Comparison of ENCODE assay signal across 8 cellular contexts in the genomic region with DNA sequence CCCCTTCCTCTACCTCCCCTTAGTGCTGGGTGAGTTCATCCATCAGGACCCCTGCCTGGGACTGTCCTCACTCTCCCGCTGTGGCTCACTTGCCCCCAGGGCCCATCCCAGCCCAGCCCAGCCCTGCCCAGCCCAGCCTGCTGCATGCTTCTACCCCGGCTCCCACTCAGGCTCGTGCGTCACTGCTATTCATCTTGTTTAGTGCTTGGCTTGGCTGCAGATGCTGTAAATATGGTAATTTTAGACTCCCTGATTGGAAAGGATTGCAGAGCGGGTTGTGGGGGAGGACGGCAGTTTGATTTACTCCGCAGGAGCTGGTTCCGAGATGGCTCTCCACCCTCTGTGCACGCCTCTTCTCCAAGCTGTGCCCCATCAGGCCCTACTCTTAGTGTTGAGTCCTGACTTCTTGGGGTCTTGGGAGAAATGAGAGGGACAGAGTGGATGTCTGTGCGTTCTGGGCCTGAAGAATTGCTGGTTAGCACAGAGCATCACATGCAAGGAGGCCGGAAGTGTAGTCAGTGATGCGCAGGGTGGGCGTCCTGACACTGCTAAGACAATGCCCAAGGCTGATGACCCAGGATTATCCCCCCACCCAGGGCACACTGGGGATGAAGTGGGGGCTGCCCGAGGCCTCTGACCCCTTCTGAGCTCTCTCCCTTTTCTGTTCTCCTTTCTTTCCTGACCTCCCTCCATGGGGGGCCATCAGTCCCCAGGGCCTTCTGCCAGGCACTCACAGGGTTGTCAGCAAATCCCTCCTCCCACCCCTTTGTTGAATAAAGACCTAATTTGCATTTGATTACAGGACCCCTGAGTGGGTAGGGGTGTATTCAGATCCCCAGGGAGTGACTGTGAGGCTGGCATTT.
A peak's percentile ranks its signal among the peaks of the same experiment; 100 is the strongest.
DNase-seq lines count a peak whose midpoint lies in the region; ATAC-seq, FAIRE-seq and TF ChIP-seq lines count a peak whose summit lies in the region.

No MANE protein-coding gene starts in this region.

- no peak for FAIRE-seq in RCC 7860 (lab: Jason Lieb, UNC)

- peak overlapping the region; percentile 6 for H2BK120ac ChIP-seq in neuronal stem cell (ENCODE audit: low read depth, low read length)

- no peak overlapping the region for H3K4me3 ChIP-seq in BE2C (ENCODE audit: low read depth, low read length)
- no peak overlapping the region for H3K4me3 ChIP-seq in fibroblast of mammary gland (ENCODE audit: control insufficient read depth, low read depth, low read length)
- H3K4me3 ChIP-seq in neuronal stem cell (ENCODE audit: low read length in 2 of 2), result no peak overlapping the region

- H3K18ac ChIP-seq in neuronal stem cell (ENCODE audit: low read length), result peak overlapping the region; percentile 80

- peak overlapping the region; percentile 79 for H2BK5ac ChIP-seq in neuronal stem cell (ENCODE audit: low read length)

- H3K9me3 ChIP-seq in BE2C (no peaks in the 10 kb centered on the region), neuronal stem cell (replicated peaks in 1 of 2; ENCODE audit: control insufficient read depth in 2 of 2, insufficient read depth in 1 of 2, low read depth in 1 of 2, low read length in 2 of 2) (peaks cover 0 to 3% of the 10 kb centered on the region in 2 donors)

- no peak for ATAC-seq in GM19395 (IDR thresholded peaks at IDR 0.05; ENCODE audit: unreplicated experiment)

- no peaks in the 10 kb centered on the region for H3K36me3 ChIP-seq in BE2C
- no peaks in the 10 kb centered on the region for H3K36me3 ChIP-seq in neuronal stem cell (replicated peaks in 1 of 2; ENCODE audit: control insufficient read depth in 2 of 2, insufficient read depth in 2 of 2, low read length in 2 of 2)

- no peak overlapping the region for H3K14ac ChIP-seq in neuronal stem cell (ENCODE audit: low read length)

- H3K4ac ChIP-seq in neuronal stem cell (ENCODE audit: low read length), result no peak overlapping the region

- H2BK12ac ChIP-seq in neuronal stem cell (ENCODE audit: low read length), result peak overlapping the region; percentile 87

- H3K9ac ChIP-seq in neuronal stem cell (ENCODE audit: low read depth, low read length, poor library complexity), result no peak overlapping the region

- H3K27me3 ChIP-seq in BE2C (no peaks in the 10 kb centered on the region), neuronal stem cell (ENCODE audit: control insufficient read depth in 3 of 3, insufficient read depth in 3 of 3, low read depth in 1 of 3, low read length in 3 of 3) (no peaks in the 10 kb centered on the region)

- peak overlapping the region; percentile 2 for H2AFZ ChIP-seq in neuronal stem cell (ENCODE audit: low read length)

- no peaks in the 10 kb centered on the region for H3K4me1 ChIP-seq in BE2C
- H3K4me1 ChIP-seq in neuronal stem cell (ENCODE audit: control insufficient read depth in 2 of 2, insufficient read depth in 1 of 2, low read depth in 1 of 2, low read length in 2 of 2), result peaks cover 22 to 23% of the 10 kb centered on the region in 2 donors

- H3K23ac ChIP-seq in neuronal stem cell (ENCODE audit: low read depth, low read length, poor library complexity), result no peak overlapping the region

- WGBS in neuronal stem cell (ENCODE audit: extremely low coverage in 2 of 2, insufficient read length in 2 of 2, insufficient replicate concordance in 1 of 2), 2 donors, result no CpG with 5 or more reads among the region's 14 CpGs

- H3K27ac ChIP-seq in neuronal stem cell (replicated peaks; ENCODE audit: low read length), result peak overlapping the region; percentile 76

- H2BK15ac ChIP-seq in neuronal stem cell (ENCODE audit: low read length), result peak overlapping the region; percentile 40

- peak overlapping the region; percentile 73 for H4K91ac ChIP-seq in neuronal stem cell (ENCODE audit: low read depth, low read length, poor library complexity)

- no peak overlapping the region for H4K8ac ChIP-seq in neuronal stem cell (ENCODE audit: low read depth, low read length)

- H3K79me1 ChIP-seq in neuronal stem cell (ENCODE audit: low read depth, low read length), result no peaks in the 10 kb centered on the region

- H2AK5ac ChIP-seq in neuronal stem cell (ENCODE audit: low read depth, low read length), result peak overlapping the region; percentile 51

- no peak overlapping the region for H3K4me2 ChIP-seq in neuronal stem cell (ENCODE audit: insufficient read depth, low read length, poor library complexity, severe bottlenecking)

- peak; percentile 35 for DNase-seq in BE2C
- peak; percentile 67 for DNase-seq in RCC 7860 (ENCODE audit: low spot score)
- peak; percentile 99 for DNase-seq in fibroblast of mammary gland (ENCODE audit: low read depth)
- DNase-seq in neuronal stem cell (ENCODE audit: low spot score), result peak; percentile 51
- DNase-seq in stimulated activated CD4-positive, alpha-beta T cell treated with anti-CD3 and anti-CD28 coated beads, Interleukin-1b, Interleukin-23, amount 100 ng/mL, for 48 hours, result no peak
- DNase-seq in cerebellar cortex (ENCODE audit: low spot score), result no peak
- DNase-seq in activated CD4-positive, CD25-positive, alpha-beta regulatory T cell treated with anti-CD3 and anti-CD28 coated beads, Interleukin-2, amount 50 U/mL, for 72 hours, result no peak

- TF ChIP-seq CTCF in BE2C (IDR thresholded peaks at IDR 0.05; ENCODE audit: low read depth, low read length), result no peak
- TF ChIP-seq CTCF in fibroblast of mammary gland (conservative IDR thresholded peaks at IDR 0.05; ENCODE audit: control insufficient read depth, insufficient read depth, low read depth, low read length), result no peak

Comparison
In these comparisons a context has a peak if more than half of its experiments do, and no peak if none do; other contexts are left out.
1. DNase-seq: peak in BE2C (single experiment), RCC 7860 (single experiment), fibroblast of mammary gland (single experiment) and neuronal stem cell (single experiment); none in stimulated activated CD4-positive, alpha-beta T cell treated with anti-CD3 and anti-CD28 coated beads, Interleukin-1b, Interleukin-23, amount 100 ng/mL, for 48 hours (single experiment), cerebellar cortex (single experiment) and activated CD4-positive, CD25-positive, alpha-beta regulatory T cell treated with anti-CD3 and anti-CD28 coated beads, Interleukin-2, amount 50 U/mL, for 72 hours (single experiment).